Comparison of ENCODE assay signal across 10 cellular contexts in genomic region chr10:30114871-30115270, GRCh38. TPM values are rescaled to one million over a fixed set of nuclear protein-coding genes. Genes with fewer than 3 reads are reported as not detected.
DNase-seq lines count a peak whose midpoint lies in the region; ATAC-seq and TF ChIP-seq lines count a peak whose summit lies in the region.
"Had no signal": no experiment of that assay in that cellular context is flagged by ENCODE, and none has a peak within 500 bp of the region (broad histone marks: within the 10 kb centered on the region; RNA-seq: fewer than 3 reads in every experiment).

No MANE protein-coding gene starts in this region.

- in situ Hi-C loops in astrocyte of the spinal cord (cut with HindIII; ENCODE audit: low sequenced_read_pairs) = no loop called here

- peaks cover 3% of the 10 kb centered on the region for H3F3A ChIP-seq in PC-3 (ENCODE audit: low read length, unreplicated experiment)

- peaks cover 6% of the 10 kb centered on the region for H3K4me1 ChIP-seq in right cardiac atrium (ENCODE audit: control insufficient read depth, insufficient read depth, low read length)
- peaks cover 23% of the 10 kb centered on the region for H3K4me1 ChIP-seq in PC-3 (ENCODE audit: insufficient read depth, low read length)

- no peak overlapping the region for H2AFZ ChIP-seq in PC-3 (ENCODE audit: low read length)

- H3K27me3 ChIP-seq in right cardiac atrium (ENCODE audit: control insufficient read depth, insufficient read depth) (no peaks in the 10 kb centered on the region), PC-3 (ENCODE audit: low read length) (no peaks in the 10 kb centered on the region)
- H3K27me3 ChIP-seq: ovary had no signal

- no peaks in the 10 kb centered on the region for H3K79me2 ChIP-seq in PC-3 (ENCODE audit: low read length)

- no peaks in the 10 kb centered on the region for H3K9me2 ChIP-seq in PC-3 (replicated peaks; ENCODE audit: low read length)

- H3K9me3 ChIP-seq in right cardiac atrium (ENCODE audit: control insufficient read depth, low read length) (no peaks in the 10 kb centered on the region), PC-3 (ENCODE audit: low read length) (no peaks in the 10 kb centered on the region)
- H3K9me3 ChIP-seq: ovary had no signal

- no peak overlapping the region for H3K9ac ChIP-seq in PC-3 (ENCODE audit: low read length)

- H3K27ac ChIP-seq in right cardiac atrium (ENCODE audit: low read length) (no peak overlapping the region), PC-3 (ENCODE audit: low read length) (no peak overlapping the region)
- H3K27ac ChIP-seq: ovary had no signal

- no peaks in the 10 kb centered on the region for H4K20me1 ChIP-seq in PC-3 (ENCODE audit: low read length)

- BruUV-seq in PC-3 (replicated peaks; lab: Mats Ljungman, UMichigan) = no TSS peak

- intact Hi-C loops in right cardiac atrium (cut with DNase I) (no loop called here), PC-3 (cut with micrococcal nuclease) (no loop called here)

- 9% methylated on average over 8 of the region's 8 CpGs for WGBS in right cardiac atrium

- DNase-seq in NCI-H146 treated with DMSO at 0.1 percent for 48 hours (lab: John Stamatoyannopoulos, UW; ENCODE audit: unreplicated experiment) (peak; percentile 64), astrocyte of the spinal cord (ENCODE audit: low read depth, low spot score) (peak; percentile 52), right cardiac atrium (peak in 1 of 3 donors; percentile 61), retina (peak; percentile 78), NCI-H524 treated with DMSO at 0.1 percent for 48 hours (lab: John Stamatoyannopoulos, UW) (no peak), PC-3 (no peak), NCI-H1105 treated with DMSO at 0.1 percent for 48 hours (lab: John Stamatoyannopoulos, UW) (no peak)
- DNase-seq: activated naive CD4-positive, alpha-beta T cell; NK-92 treated with Interleukin-12 subunit alpha and Interleukin-12 subunit beta, amount 100 ng/mL, for 24 hours had no signal

- H3K4me2 ChIP-seq in PC-3 (ENCODE audit: low read length) = no peak overlapping the region

- peak; percentile 52 to 59 for ATAC-seq in right cardiac atrium
- no peak for ATAC-seq in PC-3

- no peaks in the 10 kb centered on the region for H3K36me3 ChIP-seq in PC-3 (ENCODE audit: low read depth, low read length)
- H3K36me3 ChIP-seq: ovary had no signal

- TF ChIP-seq CTCF in astrocyte of the spinal cord (IDR thresholded peaks at IDR 0.05; ENCODE audit: low read depth, low read length) = no peak
- no peak for TF ChIP-seq CTCF in PC-3 (conservative IDR thresholded peaks at IDR 0.05; ENCODE audit: low read depth, low read length)

- H3K4me3 ChIP-seq in astrocyte of the spinal cord (ENCODE audit: low read depth, low read length) (peak overlapping the region; percentile 16), right cardiac atrium (ENCODE audit: low read length) (peak overlapping the region; percentile 69), PC-3 (ENCODE audit: low read length) (no peak overlapping the region)
- H3K4me3 ChIP-seq: ovary had no signal

- CTCF ChIA-PET in PC-3 (lab: Charles Lee) = interaction anchor here (0.9 kb wide), 1 partner anchor 126 kb away, joined by 3 read pairs; no protein-coding TSS in a partner anchor

- POLR2A ChIA-PET in PC-3 (lab: Charles Lee; ENCODE audit: unreplicated experiment) = no interaction called here

RNA-seq across cellular contexts. Expression of gene JCAD, which starts 55.5 kb away (rescaled TPM):
- total RNA-seq in right cardiac atrium (10 to 100 TPM; 29.2 to 76.7 (median 39.8) TPM), PC-3 (2014; rRNA removed) (5.0 and 7.8 TPM in 2 replicates)
- 17.6 TPM for polyA plus RNA-seq in right cardiac atrium

Comparison
In these comparisons a context has a peak if more than half of its experiments do, and no peak if none do; other contexts are left out.
1. DNase-seq: peak in NCI-H146 treated with DMSO at 0.1 percent for 48 hours (single experiment), astrocyte of the spinal cord (single experiment) and retina (single experiment); none in NCI-H524 treated with DMSO at 0.1 percent for 48 hours (single experiment), PC-3 (single experiment) and NCI-H1105 treated with DMSO at 0.1 percent for 48 hours (single experiment).